ENCODE assay signal across 1 cellular context in genomic region chr22:50341977-50342650, GRCh38.
A peak's percentile ranks its signal among the peaks of the same experiment; 100 is the strongest.
TF ChIP-seq lines count a peak whose summit lies in the region.

No MANE protein-coding gene starts in this region.

TF ChIP-seq in SK-N-SH, 30 proteins besides CTCF, POLR2A, EP300 and RAD21 (continued from another document):
- TF ChIP-seq IRF3 (IDR thresholded peaks at IDR 0.05; ENCODE audit: low read depth, low read length): no peak
- TF ChIP-seq ZBTB33 (IDR thresholded peaks at IDR 0.05; ENCODE audit: borderline replicate concordance, low read depth): no peak
- TF ChIP-seq RXRA (IDR thresholded peaks at IDR 0.05; ENCODE audit: borderline replicate concordance, low read depth): no peak
- no peak for TF ChIP-seq USF2 (IDR thresholded peaks at IDR 0.05; ENCODE audit: borderline replicate concordance, low read depth, low read length)
- no peak for TF ChIP-seq GABPA (IDR thresholded peaks at IDR 0.05; ENCODE audit: low read depth)
- TF ChIP-seq CHD2 (IDR thresholded peaks at IDR 0.05; ENCODE audit: low read length, partially characterized antibody): no peak
- no peak for TF ChIP-seq JUND (IDR thresholded peaks at IDR 0.05)
- TF ChIP-seq SMC3 (IDR thresholded peaks at IDR 0.05; ENCODE audit: low read depth, low read length): peak; percentile 81
- no peak for TF ChIP-seq ELF1 (IDR thresholded peaks at IDR 0.05)
- no peak for TF ChIP-seq TEAD4 (IDR thresholded peaks at IDR 0.05; ENCODE audit: borderline replicate concordance, insufficient read depth)
- TF ChIP-seq FOXM1 (IDR thresholded peaks at IDR 0.05; ENCODE audit: low read depth): no peak
- TF ChIP-seq MXI1 (IDR thresholded peaks at IDR 0.05; ENCODE audit: low read depth, low read length): peak; percentile 63
- TF ChIP-seq USF1 (IDR thresholded peaks at IDR 0.05; ENCODE audit: borderline replicate concordance, low read depth): no peak
